24 cellular contexts compared by ENCODE assay signal in genomic region chr4:176788971-176789370, GRCh38. TPM values are rescaled to one million over a fixed set of nuclear protein-coding genes. Genes with fewer than 3 reads are reported as not detected.
A peak's percentile ranks its signal among the peaks of the same experiment; 100 is the strongest.
DNase-seq lines count a peak whose midpoint lies in the region; ATAC-seq and TF ChIP-seq lines count a peak whose summit lies in the region.
"Had no signal": no experiment of that assay in that cellular context is flagged by ENCODE, and none has a peak within 500 bp of the region (broad histone marks: within the 10 kb centered on the region; RNA-seq: fewer than 3 reads in every experiment).

No MANE protein-coding gene starts in this region.

- H3K36me3 ChIP-seq in Panc1 (ENCODE audit: control insufficient read depth, insufficient read depth, low read length): no peaks in the 10 kb centered on the region
- H3K36me3 ChIP-seq in thyroid gland: no peaks in the 10 kb centered on the region
- H3K36me3 ChIP-seq: BLaER1 treated with 17β-estradiol and CSF1 and Interleukin-3, amounts not matched to agents 10 nM and 100 nM; SJSA1; transverse colon had no signal

- BruUV-seq in Panc1 (replicated peaks; lab: Mats Ljungman, UMichigan): no TSS peak

- H3K27me3 ChIP-seq in Panc1 (ENCODE audit: control insufficient read depth, insufficient read depth, low read length) (no peaks in the 10 kb centered on the region), thyroid gland (no peaks in the 10 kb centered on the region)
- H3K27me3 ChIP-seq: SJSA1 had no signal

- H3K9me3 ChIP-seq in Panc1 (ENCODE audit: control insufficient read depth, insufficient read depth, low read depth, low read length): no peaks in the 10 kb centered on the region
- no peaks in the 10 kb centered on the region for H3K9me3 ChIP-seq in thyroid gland
- H3K9me3 ChIP-seq: BLaER1 treated with 17β-estradiol and CSF1 and Interleukin-3, amounts not matched to agents 10 nM and 100 nM; SJSA1; transverse colon had no signal

- POLR2A ChIA-PET in Panc1 (lab: Charles Lee): no interaction called here

- CTCF ChIA-PET in Panc1 (lab: Charles Lee): no interaction called here

- DNase-seq in ELR (ENCODE audit: low read depth) (peak; percentile 33), Panc1 (ENCODE audit: low read depth, low spot score) (no peak), fibroblast of the aortic adventitia (ENCODE audit: low read depth) (no peak), thyroid gland (peak in 1 of 2 donors; percentile 8), posterior cingulate gyrus (no peak)
- DNase-seq: activated CD4-positive, alpha-beta memory T cell treated with anti-CD3 and anti-CD28 coated beads for 36 hours; activated T-cell treated with anti-CD3 and anti-CD28 coated beads for 4 hours; Calu3; caudate nucleus; dorsolateral prefrontal cortex; EL; erythroblast; MM.1S; NCI-H226; small intestine; stimulated activated CD4-positive, alpha-beta T cell treated with anti-CD3 and anti-CD28 coated beads, Interleukin-4, amount 100 ng/mL, for 1 hour; transverse colon had no signal

- H3K27ac ChIP-seq in Panc1 (ENCODE audit: low read length) (peak overlapping the region; percentile 92), thyroid gland (peak overlapping the region; percentile 60 to 99 (median 72))
- H3K27ac ChIP-seq: BLaER1 treated with 17β-estradiol and CSF1 and Interleukin-3, amounts not matched to agents 10 nM and 100 nM; dorsolateral prefrontal cortex; SJSA1; transverse colon had no signal

- WGBS in thyroid gland, 2 donors: 48 to 50% methylated on average over 6 of the region's 6 CpGs

- intact Hi-C loops in Panc1 (cut with micrococcal nuclease; ENCODE audit: unreplicated experiment) (loop anchor here (5.0 to 10.0 kb wide), 2 partner anchors 224 to 412 kb away; no protein-coding TSS in a partner anchor), thyroid gland (cut with DNase I) (no loop called here), posterior cingulate gyrus (cut with DNase I) (no loop called here)

- H3K4me3 ChIP-seq in Panc1 (ENCODE audit: low read depth in 2 of 2, low read length in 2 of 2): peak overlapping the region; percentile 63 to 95
- H3K4me3 ChIP-seq in fibroblast of the aortic adventitia (ENCODE audit: low read depth, low read length): peak overlapping the region; percentile 31
- peak overlapping the region in 2 of 3 donors; percentile 3 to 5 for H3K4me3 ChIP-seq in thyroid gland (replicated peaks in 1 of 3)
- H3K4me3 ChIP-seq: BLaER1 treated with 17β-estradiol and CSF1 and Interleukin-3, amounts not matched to agents 10 nM and 100 nM; dorsolateral prefrontal cortex; SJSA1; transverse colon had no signal

- ATAC-seq in Panc1 (no peak), GM19467 (IDR thresholded peaks at IDR 0.05; ENCODE audit: unreplicated experiment) (no peak), GM18502 (IDR thresholded peaks at IDR 0.05; ENCODE audit: poor library complexity, unreplicated experiment) (no peak)
- ATAC-seq: natural killer cell treated with Interleukin-12 subunit alpha and Interleukin-12 subunit beta and Interleukin-15 and Interleukin-18, amount 100 ng/mL, for 72 hours; WTC11 had no signal

- no peak for TF ChIP-seq POLR2A in thyroid gland (IDR thresholded peaks at IDR 0.05)

- TF ChIP-seq CTCF in Panc1 (IDR thresholded peaks at IDR 0.05) (no peak), fibroblast of the aortic adventitia (IDR thresholded peaks at IDR 0.05; ENCODE audit: insufficient read depth, low read length) (no peak), thyroid gland (IDR thresholded peaks at IDR 0.05) (no peak)

- H3K4me1 ChIP-seq in Panc1 (ENCODE audit: control insufficient read depth, insufficient read depth, low read length) (peaks cover 33% of the 10 kb centered on the region), thyroid gland (peaks cover 39 to 40% of the 10 kb centered on the region in 2 donors)
- H3K4me1 ChIP-seq: BLaER1 treated with 17β-estradiol and CSF1 and Interleukin-3, amounts not matched to agents 10 nM and 100 nM had no signal

- in situ Hi-C loops in Panc1 (cut with HindIII; ENCODE audit: low pct_unique_long_range_greater_than_20kb, low sequenced_read_pairs): no loop called here

RNA-seq across cellular contexts. Expression of gene VEGFC, which starts 3.8 kb away (rescaled TPM):
- 15.7 TPM for total RNA-seq in Panc1 (2021; ENCODE audit: unreplicated experiment)
- polyA plus RNA-seq in Panc1 (2012; ENCODE audit: insufficient read length): 7.1 TPM
- total RNA-seq in fibroblast of the aortic adventitia (ENCODE audit: low replicate concordance): 24.7 and 42.9 TPM in 2 replicates
- total RNA-seq in thyroid gland: 10 to 100 TPM; 34.4 to 58.7 (median 43.0) TPM
- total RNA-seq: activated CD4-positive, alpha-beta memory T cell treated with anti-CD3 and anti-CD28 coated beads for 36 hours; natural killer cell treated with Interleukin-12 subunit alpha and Interleukin-12 subunit beta and Interleukin-15 and Interleukin-18, amount 100 ng/mL, for 72 hours had no signal
- polyA plus RNA-seq: IgD-negative memory B cell had no signal

Comparison
In these comparisons a context has a peak if more than half of its experiments do, and no peak if none do; other contexts are left out.
1. H3K4me3 ChIP-seq: peak in every context shown above with its lines; median percentile 79 in Panc1; 31 in fibroblast of the aortic adventitia; 4 in thyroid gland.